Comparison of ENCODE assay signal across 1 cellular context in genomic region chr14:39432619-39433451, GRCh38.
TF ChIP-seq lines count a peak whose summit lies in the region.

No MANE protein-coding gene starts in this region.

TF ChIP-seq in HepG2, 621 proteins besides CTCF, POLR2A, EP300 and RAD21 (continued from another document and continues in another):
- TF ChIP-seq HMG20A (CRISPR knock-in tag; IDR thresholded peaks at IDR 0.05; ENCODE audit: borderline replicate concordance) (no peak), ZNF34 (CRISPR knock-in tag; IDR thresholded peaks at IDR 0.05; ENCODE audit: borderline replicate concordance) (peak; percentile 89; the same call in 1 of the 2 replicates), FOSL2 (CRISPR knock-in tag; IDR thresholded peaks at IDR 0.05) (peak; percentile 76), PHF8 (CRISPR knock-in tag; IDR thresholded peaks at IDR 0.05) (peak; percentile 90), SNAPC4 (CRISPR knock-in tag; IDR thresholded peaks at IDR 0.05) (no peak; the same call in 1 of the 2 replicates), MED13 (CRISPR knock-in tag; IDR thresholded peaks at IDR 0.05) (peak; percentile 60; the same call in 1 of the 2 replicates), CERS6 (CRISPR knock-in tag; IDR thresholded peaks at IDR 0.05) (no peak), MZF1 (CRISPR knock-in tag; IDR thresholded peaks at IDR 0.05; ENCODE audit: borderline replicate concordance) (peak; percentile 92; the same call in 1 of the 2 replicates), ZEB1 (IDR thresholded peaks at IDR 0.05; ENCODE audit: insufficient replicate concordance, low read depth) (no peak), ZNF607 (CRISPR knock-in tag; IDR thresholded peaks at IDR 0.05; ENCODE audit: borderline replicate concordance) (peak; percentile 48; the same call in 1 of the 2 replicates), CENPT (CRISPR knock-in tag; IDR thresholded peaks at IDR 0.05; ENCODE audit: low read depth) (no peak), CENPBD1 (CRISPR knock-in tag; IDR thresholded peaks at IDR 0.05; ENCODE audit: borderline replicate concordance, low read depth) (no peak), THAP11 (CRISPR knock-in tag; IDR thresholded peaks at IDR 0.05) (no peak; the same call in 1 of the 2 replicates), SRF (IDR thresholded peaks at IDR 0.05; ENCODE audit: low read depth, low read length) (no peak), SIX1 (CRISPR knock-in tag; IDR thresholded peaks at IDR 0.05; ENCODE audit: borderline replicate concordance) (0 out of 2 replicates have a peak, but pooled peaks have one; percentile 42), JARID2 (CRISPR knock-in tag; IDR thresholded peaks at IDR 0.05; ENCODE audit: insufficient replicate concordance) (peak; percentile 77), ZFP91 (CRISPR knock-in tag; IDR thresholded peaks at IDR 0.05; ENCODE audit: borderline replicate concordance) (peak; percentile 92), RFX5 (IDR thresholded peaks at IDR 0.05; ENCODE audit: low read depth, low read length) (no peak), ZNF281 (CRISPR knock-in tag; IDR thresholded peaks at IDR 0.05; ENCODE audit: borderline replicate concordance) (no peak), GABPB1 (CRISPR knock-in tag; IDR thresholded peaks at IDR 0.05) (peak; percentile 88), ZNF550 (CRISPR knock-in tag; IDR thresholded peaks at IDR 0.05; ENCODE audit: borderline replicate concordance) (peak; percentile 57; the same call in 1 of the 2 replicates), MAFK (conservative IDR thresholded peaks at IDR 0.05 in 1 of 2, IDR thresholded peaks at IDR 0.05 in 1 of 2; ENCODE audit: low read length in 2 of 2) (no peak), DBP (CRISPR knock-in tag; IDR thresholded peaks at IDR 0.05; ENCODE audit: not compliant biosample characterization) (no peak), RORA (CRISPR knock-in tag; IDR thresholded peaks at IDR 0.05) (no peak), ZNF549 (CRISPR knock-in tag; IDR thresholded peaks at IDR 0.05) (no peak), TRAFD1 (CRISPR knock-in tag; IDR thresholded peaks at IDR 0.05; ENCODE audit: borderline replicate concordance) (peak; percentile 94; the same call in 1 of the 2 replicates), AKNA (CRISPR knock-in tag; IDR thresholded peaks at IDR 0.05; ENCODE audit: borderline replicate concordance) (no peak; the same call in 1 of the 2 replicates), RELA (CRISPR knock-in tag; IDR thresholded peaks at IDR 0.05) (no peak), ZNF496 (CRISPR knock-in tag; IDR thresholded peaks at IDR 0.05; ENCODE audit: insufficient replicate concordance) (no peak), TAF1 (CRISPR knock-in tag; IDR thresholded peaks at IDR 0.05) (peak; percentile 69; the same call in 1 of the 2 replicates), ETS1 (CRISPR knock-in tag; IDR thresholded peaks at IDR 0.05) (peak; percentile 84; the same call in 1 of the 2 replicates), ZNF577 (CRISPR knock-in tag; IDR thresholded peaks at IDR 0.05; ENCODE audit: borderline replicate concordance, low read depth) (no peak), NCOR1 (IDR thresholded peaks at IDR 0.05; ENCODE audit: borderline replicate concordance, low read length) (no peak; the same call in 1 of the 2 replicates), RFX3 (CRISPR knock-in tag; IDR thresholded peaks at IDR 0.05) (no peak), ARHGAP35 (CRISPR knock-in tag; IDR thresholded peaks at IDR 0.05; ENCODE audit: borderline replicate concordance) (no peak; the same call in 1 of the 2 replicates), ZNF784 (CRISPR knock-in tag; IDR thresholded peaks at IDR 0.05; ENCODE audit: borderline replicate concordance) (peak; percentile 61), ZSCAN20 (CRISPR knock-in tag; IDR thresholded peaks at IDR 0.05; ENCODE audit: borderline replicate concordance) (peak; percentile 90)
